1 cellular context compared by ENCODE assay signal in the genomic region with DNA sequence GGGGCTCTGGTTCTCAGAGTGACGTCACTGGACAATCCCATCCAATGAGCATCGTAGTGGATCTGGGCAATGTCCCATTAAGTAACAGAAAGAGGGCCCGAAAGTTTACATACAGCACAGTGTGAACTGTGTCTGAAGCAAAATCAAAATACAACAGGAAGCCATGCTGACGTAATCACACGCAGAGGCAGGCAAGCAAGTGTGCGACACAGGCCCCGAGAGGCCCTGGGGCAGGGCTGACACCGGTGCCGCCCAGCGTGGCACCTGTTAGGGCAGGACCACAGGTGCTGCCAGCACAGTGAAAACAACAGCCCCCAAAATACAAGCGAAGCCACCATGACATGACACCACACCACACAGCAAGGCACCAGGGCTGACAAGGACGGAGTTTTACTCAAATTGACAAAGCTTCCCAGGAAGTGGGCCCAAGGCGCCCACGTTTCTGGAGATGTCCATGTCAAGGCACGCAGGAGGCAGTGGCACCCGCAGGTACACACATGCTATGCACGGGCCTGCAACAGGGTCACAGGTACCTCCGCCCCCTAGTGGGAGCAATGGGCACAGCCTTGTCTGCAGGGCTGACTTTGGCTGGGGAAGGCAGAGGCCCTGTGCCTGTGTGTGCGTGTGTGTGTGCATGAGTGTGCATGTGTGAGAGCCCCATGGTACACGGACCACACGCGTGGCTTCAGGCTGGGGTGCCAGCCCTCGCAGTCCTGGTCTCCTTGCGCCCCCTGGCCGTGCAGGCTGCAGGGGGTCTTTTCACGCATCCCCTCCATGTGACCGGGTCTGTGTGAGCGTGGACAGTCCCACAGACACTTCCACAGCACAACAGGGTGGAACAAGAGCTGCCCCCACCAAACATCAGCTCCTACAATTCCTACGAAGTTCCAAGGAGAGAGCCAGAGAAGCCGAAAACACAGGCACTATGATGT.
TF ChIP-seq lines count a peak whose summit lies in the region.

No MANE protein-coding gene starts in this region.

TF ChIP-seq in K562, 482 proteins besides CTCF, POLR2A, EP300 and RAD21 (continued from another document and continues in another):
- no peak for TF ChIP-seq SRSF1 (IDR thresholded peaks at IDR 0.05; ENCODE audit: low read depth, low read length)
- TF ChIP-seq SMARCA4 (IDR thresholded peaks at IDR 0.05) = no peak
- TF ChIP-seq NFXL1 (CRISPR knock-in tag; IDR thresholded peaks at IDR 0.05) = no peak
- TF ChIP-seq BCLAF1 (IDR thresholded peaks at IDR 0.05; ENCODE audit: borderline replicate concordance in 1 of 2, control insufficient read depth in 1 of 2, low read depth in 2 of 2, low read length in 1 of 2) = no peak
- no peak for TF ChIP-seq MAFG (tag; conservative IDR thresholded peaks at IDR 0.05)
- no peak for TF ChIP-seq PHB (CRISPR knock-in tag; IDR thresholded peaks at IDR 0.05)
- TF ChIP-seq SMARCA5 (IDR thresholded peaks at IDR 0.05) = no peak
- no peak for TF ChIP-seq KAT2B (IDR thresholded peaks at IDR 0.05; ENCODE audit: low read depth, low read length)
- no peak for TF ChIP-seq FUS (optimal IDR thresholded peaks at IDR 0.05; ENCODE audit: low read depth, low read length)
- no peak for TF ChIP-seq NFYB (IDR thresholded peaks at IDR 0.05; ENCODE audit: extremely low read depth, insufficient read length)
- TF ChIP-seq HDAC8 (tag; IDR thresholded peaks at IDR 0.05) = no peak
- no peak for TF ChIP-seq ZNF224 (CRISPR knock-in tag; IDR thresholded peaks at IDR 0.05)
- no peak for TF ChIP-seq MEF2A (IDR thresholded peaks at IDR 0.05; ENCODE audit: control insufficient read depth, low read depth, low read length)
- no peak for TF ChIP-seq TAF1 (IDR thresholded peaks at IDR 0.05; ENCODE audit: control insufficient read depth, extremely low read depth, insufficient read depth, low read length, severe bottlenecking)
- no peak for TF ChIP-seq CBFA2T2 (conservative IDR thresholded peaks at IDR 0.05)
- no peak for TF ChIP-seq CREB3 (tag; conservative IDR thresholded peaks at IDR 0.05; ENCODE audit: low read depth)
- no peak for TF ChIP-seq ZNF444 (CRISPR knock-in tag; IDR thresholded peaks at IDR 0.05)
- TF ChIP-seq, protein P1, sequence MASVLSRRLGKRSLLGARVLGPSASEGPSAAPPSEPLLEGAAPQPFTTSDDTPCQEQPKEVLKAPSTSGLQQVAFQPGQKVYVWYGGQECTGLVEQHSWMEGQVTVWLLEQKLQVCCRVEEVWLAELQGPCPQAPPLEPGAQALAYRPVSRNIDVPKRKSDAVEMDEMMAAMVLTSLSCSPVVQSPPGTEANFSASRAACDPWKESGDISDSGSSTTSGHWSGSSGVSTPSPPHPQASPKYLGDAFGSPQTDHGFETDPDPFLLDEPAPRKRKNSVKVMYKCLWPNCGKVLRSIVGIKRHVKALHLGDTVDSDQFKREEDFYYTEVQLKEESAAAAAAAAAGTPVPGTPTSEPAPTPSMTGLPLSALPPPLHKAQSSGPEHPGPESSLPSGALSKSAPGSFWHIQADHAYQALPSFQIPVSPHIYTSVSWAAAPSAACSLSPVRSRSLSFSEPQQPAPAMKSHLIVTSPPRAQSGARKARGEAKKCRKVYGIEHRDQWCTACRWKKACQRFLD (CRISPR knock-in tag; IDR thresholded peaks at IDR 0.05) = no peak
- no peak for TF ChIP-seq RNF219 (CRISPR knock-in tag; IDR thresholded peaks at IDR 0.05)
- peak; percentile 63 for TF ChIP-seq CXXC5 (CRISPR knock-in tag; IDR thresholded peaks at IDR 0.05)
- no peak for TF ChIP-seq PCBP2 (IDR thresholded peaks at IDR 0.05; ENCODE audit: low read depth, low read length, poor library complexity, severe bottlenecking)
- TF ChIP-seq ELF2 (CRISPR knock-in tag; IDR thresholded peaks at IDR 0.05) = no peak; the same call in 1 of the 2 replicates
- no peak for TF ChIP-seq ZNF561 (CRISPR knock-in tag; conservative IDR thresholded peaks at IDR 0.05)
- TF ChIP-seq ZNF282 (CRISPR knock-in tag; IDR thresholded peaks at IDR 0.05) = no peak
- no peak for TF ChIP-seq NFE2L1 (tag; IDR thresholded peaks at IDR 0.05; ENCODE audit: borderline replicate concordance, low read depth)
- TF ChIP-seq ZFP91 (CRISPR knock-in tag; IDR thresholded peaks at IDR 0.05) = 0 out of 2 replicates have a peak, but pooled peaks have one; percentile 15
- TF ChIP-seq DMBX1 (CRISPR knock-in tag; IDR thresholded peaks at IDR 0.05; ENCODE audit: borderline replicate concordance) = peak; percentile 82; the same call in 1 of the 2 replicates
- TF ChIP-seq ZNF589 (CRISPR knock-in tag; IDR thresholded peaks at IDR 0.05; ENCODE audit: low read depth) = no peak
- peak; percentile 25 for TF ChIP-seq MAX (CRISPR knock-in tag; IDR thresholded peaks at IDR 0.05)
- peak in 1 of 3 experiments; percentile 32 for TF ChIP-seq YY1 (IDR thresholded peaks at IDR 0.05; ENCODE audit: borderline replicate concordance in 1 of 3, control insufficient read depth in 1 of 3, extremely low read depth in 1 of 3, insufficient read depth in 3 of 3, insufficient read length in 1 of 3, insufficient replicate concordance in 2 of 3, low read depth in 1 of 3, low read length in 2 of 3)
- TF ChIP-seq MYNN (IDR thresholded peaks at IDR 0.05) = peak; percentile 51; the same call in 1 of the 2 replicates
- no peak for TF ChIP-seq MYNN (CRISPR knock-in tag; IDR thresholded peaks at IDR 0.05)
- no peak for TF ChIP-seq ZNF174 (CRISPR knock-in tag; IDR thresholded peaks at IDR 0.05)
- TF ChIP-seq MAFK (IDR thresholded peaks at IDR 0.05; ENCODE audit: low read length) = no peak
- TF ChIP-seq RCOR1 (IDR thresholded peaks at IDR 0.05; ENCODE audit: borderline replicate concordance in 1 of 2, low read depth in 2 of 2, low read length in 2 of 2) = 0 out of 4 replicates have a peak, but pooled peaks of 1 of the 2 experiments have one; percentile 34
- TF ChIP-seq CSDE1 (IDR thresholded peaks at IDR 0.05) = no peak
- TF ChIP-seq RFX7 (CRISPR knock-in tag; IDR thresholded peaks at IDR 0.05) = no peak
- TF ChIP-seq SIN3A (IDR thresholded peaks at IDR 0.05; ENCODE audit: borderline replicate concordance in 2 of 2, control insufficient read depth in 1 of 2, low read depth in 2 of 2, low read length in 2 of 2) = no peak
- TF ChIP-seq MTA1 (IDR thresholded peaks at IDR 0.05; ENCODE audit: borderline replicate concordance) = no peak
- TF ChIP-seq TEAD1 (CRISPR knock-in tag; IDR thresholded peaks at IDR 0.05) = peak in 1 of 2 experiments; percentile 91; a peak in 1 of 4 replicates
- TF ChIP-seq CREB1 (IDR thresholded peaks at IDR 0.05) = no peak
- TF ChIP-seq CREB1 (CRISPR knock-in tag; IDR thresholded peaks at IDR 0.05) = peak; percentile 46; the same call in 1 of the 2 replicates
- no peak for TF ChIP-seq SMARCB1 (IDR thresholded peaks at IDR 0.05; ENCODE audit: insufficient read length, low read depth)
- TF ChIP-seq RB1 (IDR thresholded peaks at IDR 0.05; ENCODE audit: low read depth) = peak; percentile 45; the same call in 1 of the 2 replicates
- TF ChIP-seq ZBTB11 (CRISPR knock-in tag; IDR thresholded peaks at IDR 0.05) = no peak
- TF ChIP-seq FIP1L1 (IDR thresholded peaks at IDR 0.05; ENCODE audit: low read depth, low read length, poor library complexity, severe bottlenecking) = peak; percentile 51
- TF ChIP-seq FOXJ3 (CRISPR knock-in tag; IDR thresholded peaks at IDR 0.05) = no peak
- 0 out of 2 replicates have a peak, but pooled peaks have one; percentile 22 for TF ChIP-seq JUND (IDR thresholded peaks at IDR 0.05; ENCODE audit: borderline replicate concordance, low read depth, low read length)
- peak; percentile 37; the same call in 1 of the 3 replicates for TF ChIP-seq JUND (tag; IDR thresholded peaks at IDR 0.05; ENCODE audit: borderline replicate concordance, low read depth, low read length)
- 0 out of 2 replicates have a peak, but pooled peaks have one; percentile 27 for TF ChIP-seq ZNF766 (CRISPR knock-in tag; conservative IDR thresholded peaks at IDR 0.05)
- no peak; the same call in 1 of the 2 replicates for TF ChIP-seq KLF6 (CRISPR knock-in tag; IDR thresholded peaks at IDR 0.05; ENCODE audit: borderline replicate concordance)
- TF ChIP-seq HMG20A (CRISPR knock-in tag; conservative IDR thresholded peaks at IDR 0.05) = no peak
- TF ChIP-seq GABPA (tag; conservative IDR thresholded peaks at IDR 0.05; ENCODE audit: low read depth) = no peak
